Comparison of ENCODE assay signal across 10 cellular contexts in genomic region chrX:51494409-51494808, GRCh38. TPM values are rescaled to one million over a fixed set of nuclear protein-coding genes. Genes with fewer than 3 reads are reported as not detected.
DNase-seq lines count a peak whose midpoint lies in the region; ATAC-seq and TF ChIP-seq lines count a peak whose summit lies in the region.
"Had no signal": no experiment of that assay in that cellular context is flagged by ENCODE, and none has a peak within 500 bp of the region (broad histone marks: within the 10 kb centered on the region; RNA-seq: fewer than 3 reads in every experiment).

No MANE protein-coding gene starts in this region.

- no peak overlapping the region for H2BK15ac ChIP-seq in mesenchymal stem cell (ENCODE audit: low read depth, poor library complexity, severe bottlenecking)

- peak overlapping the region; percentile 54 for H3K4me3 ChIP-seq in HFF-Myc (replicated peaks; ENCODE audit: low read depth, low read length)
- no peak overlapping the region for H3K4me3 ChIP-seq in adipocyte (ENCODE audit: low read length)
- peak overlapping the region in 1 of 2 experiments; percentile 78 for H3K4me3 ChIP-seq in mesenchymal stem cell (ENCODE audit: insufficient read depth in 1 of 2, low read depth in 1 of 2, low read length in 2 of 2)

- H2AFZ ChIP-seq in mesenchymal stem cell (ENCODE audit: low read depth, low read length): no peak overlapping the region

- H3K36me3 ChIP-seq in adipocyte (ENCODE audit: control insufficient read depth, insufficient read depth, low read length, severe bottlenecking) (no peaks in the 10 kb centered on the region), mesenchymal stem cell (ENCODE audit: control insufficient read depth in 1 of 2, insufficient read depth in 2 of 2, low read depth in 1 of 2, low read length in 2 of 2) (no peaks in the 10 kb centered on the region)

- no peak overlapping the region for H3K4ac ChIP-seq in mesenchymal stem cell (ENCODE audit: low read depth in 1 of 2, low read length in 2 of 2)

- peak; percentile 24 for TF ChIP-seq CTCF in C4-2B (conservative IDR thresholded peaks at IDR 0.05)
- TF ChIP-seq CTCF in HFF-Myc (IDR thresholded peaks at IDR 0.05; ENCODE audit: low read depth, low read length, missing control alignments): no peak

- peaks cover 4% of the 10 kb centered on the region for H3K9me3 ChIP-seq in adipocyte (ENCODE audit: control insufficient read depth, low read length)
- H3K9me3 ChIP-seq in mesenchymal stem cell (ENCODE audit: control insufficient read depth, low read length): no peaks in the 10 kb centered on the region

- no peak overlapping the region for H2BK5ac ChIP-seq in mesenchymal stem cell (ENCODE audit: low read depth, low read length, poor library complexity, severe bottlenecking)

- no peak overlapping the region for H3K14ac ChIP-seq in mesenchymal stem cell (ENCODE audit: low read length in 2 of 2)

- H3K9ac ChIP-seq in adipocyte (ENCODE audit: low read length) (no peak overlapping the region), mesenchymal stem cell (ENCODE audit: low read length) (no peak overlapping the region)

- DNase-seq in HFF-Myc (ENCODE audit: extremely low read depth, low read depth) (no peak), adipocyte (ENCODE audit: low read depth) (peak; percentile 44), mesenchymal stem cell (peak; percentile 14), NCI-H1105 treated with DMSO at 0.1 percent for 48 hours (lab: John Stamatoyannopoulos, UW) (no peak), NCI-H1417 (lab: John Stamatoyannopoulos, UW) (no peak)
- DNase-seq in activated CD4-positive, alpha-beta T cell treated with anti-CD3 and anti-CD28 coated beads, Interleukin-2, amount 50 U/mL, for 1 hour: no peak
- DNase-seq: left colon; stimulated activated naive CD4-positive, alpha-beta T cell treated with Interleukin-2 at 50 U/mL for 16 hours had no signal

- H3K4me1 ChIP-seq in adipocyte (ENCODE audit: control insufficient read depth, insufficient read depth, low read length) (no peaks in the 10 kb centered on the region), mesenchymal stem cell (ENCODE audit: control insufficient read depth, insufficient read depth, low read depth, low read length) (peaks cover 4% of the 10 kb centered on the region)

- no peak overlapping the region for H2BK120ac ChIP-seq in mesenchymal stem cell (ENCODE audit: low read depth, low read length)

- H2BK12ac ChIP-seq in mesenchymal stem cell (ENCODE audit: low read length in 2 of 2): no peak overlapping the region

- H4K8ac ChIP-seq in mesenchymal stem cell (ENCODE audit: low read length): no peak overlapping the region

- 6% methylated on average over 2 of the region's 4 CpGs for WGBS in mesenchymal stem cell

- H3K18ac ChIP-seq in mesenchymal stem cell (ENCODE audit: low read depth in 1 of 2, low read length in 2 of 2): no peak overlapping the region

- H3K23ac ChIP-seq in mesenchymal stem cell (ENCODE audit: low read length in 2 of 2): no peak overlapping the region

- H2AK5ac ChIP-seq in mesenchymal stem cell (ENCODE audit: low read length, severe bottlenecking): no peak overlapping the region

- H3K27ac ChIP-seq in C4-2B: no peak overlapping the region
- H3K27ac ChIP-seq in mesenchymal stem cell (ENCODE audit: low read length, poor library complexity, severe bottlenecking): no peak overlapping the region

- no peak overlapping the region for H4K91ac ChIP-seq in mesenchymal stem cell (ENCODE audit: low read length)

- no peak overlapping the region for H3K4me2 ChIP-seq in mesenchymal stem cell (ENCODE audit: low read length, poor library complexity, severe bottlenecking)

- H3K79me1 ChIP-seq in mesenchymal stem cell (replicated peaks; ENCODE audit: low read length, poor library complexity, severe bottlenecking): no peaks in the 10 kb centered on the region

- peaks cover 6% of the 10 kb centered on the region for H3K27me3 ChIP-seq in adipocyte (replicated peaks; ENCODE audit: control insufficient read depth, insufficient read depth, low read length)
- peaks cover 0 to 4% of the 10 kb centered on the region in 2 experiments for H3K27me3 ChIP-seq in mesenchymal stem cell (ENCODE audit: control insufficient read depth in 1 of 2, insufficient read depth in 1 of 2, low read length in 2 of 2)

- ATAC-seq in HG03378 (IDR thresholded peaks at IDR 0.05; ENCODE audit: unreplicated experiment): no peak
- ATAC-seq: left colon had no signal

RNA-seq across cellular contexts. Expression of gene NUDT11, which starts 2.0 kb away (rescaled TPM):
- polyA plus RNA-seq in mesenchymal stem cell (2013, experiment 1 of 2): 11.6 TPM
- 12.3 TPM for polyA plus RNA-seq in mesenchymal stem cell (2013, experiment 2 of 2)

Comparison
In these comparisons a context has a peak if more than half of its experiments do, and no peak if none do; other contexts are left out.
1. DNase-seq: peak in adipocyte (single experiment) and mesenchymal stem cell (single experiment); none in HFF-Myc (single experiment), NCI-H1105 treated with DMSO at 0.1 percent for 48 hours (single experiment), NCI-H1417 (0 of 3) and activated CD4-positive, alpha-beta T cell treated with anti-CD3 and anti-CD28 coated beads, Interleukin-2, amount 50 U/mL, for 1 hour (single experiment).